17 cellular contexts compared by ENCODE assay signal in genomic region chr15:91664224-91664836, GRCh38.
A peak's percentile ranks its signal among the peaks of the same experiment; 100 is the strongest.
DNase-seq lines count a peak whose midpoint lies in the region; ATAC-seq and TF ChIP-seq lines count a peak whose summit lies in the region.
"Had no signal": no experiment of that assay in that cellular context is flagged by ENCODE, and none has a peak within 500 bp of the region (broad histone marks: within the 10 kb centered on the region; RNA-seq: fewer than 3 reads in every experiment).

No MANE protein-coding gene starts in this region.

- CTCF ChIA-PET in GM10248 (lab: Yijun Ruan, JAX), result no interaction called here
- CTCF ChIA-PET in PC-9 (lab: Charles Lee), result no interaction called here

- no peaks in the 10 kb centered on the region for H3K79me2 ChIP-seq in PC-9 (ENCODE audit: low read depth)

- H3K36me3 Mint-ChIP-seq in endothelial cell (ENCODE audit: low read depth, unreplicated experiment), result no peaks in the 10 kb centered on the region
- H3K36me3 Mint-ChIP-seq: CD4-positive, CD25-positive, alpha-beta regulatory T cell; CD8-positive, alpha-beta memory T cell; IgD-negative memory B cell had no signal

- 43% methylated on average over 3 of the region's 6 CpGs for WGBS in right lobe of liver (ENCODE audit: insufficient coverage, low coverage, low lambda C conversion rate, missing lambda C conversion rate)

- no peak overlapping the region for H3K27ac Mint-ChIP-seq in endothelial cell (ENCODE audit: unreplicated experiment)
- H3K27ac Mint-ChIP-seq: CD4-positive, CD25-positive, alpha-beta regulatory T cell; CD8-positive, alpha-beta memory T cell; GM23338; IgD-negative memory B cell had no signal

- no peaks in the 10 kb centered on the region for H3F3A ChIP-seq in PC-9 (ENCODE audit: insufficient read depth, low read depth)

- no peaks in the 10 kb centered on the region for H3K9me3 Mint-ChIP-seq in endothelial cell (ENCODE audit: unreplicated experiment)
- H3K9me3 Mint-ChIP-seq: CD8-positive, alpha-beta memory T cell; GM23338; IgD-negative memory B cell had no signal

- no peaks in the 10 kb centered on the region for H4K20me1 ChIP-seq in PC-9 (ENCODE audit: insufficient read depth)

- no TSS peak for BruUV-seq in PC-9 (replicated peaks; lab: Mats Ljungman, UMichigan)

- H3K27me3 Mint-ChIP-seq in endothelial cell (ENCODE audit: unreplicated experiment), result no peaks in the 10 kb centered on the region
- H3K27me3 Mint-ChIP-seq: IgD-negative memory B cell had no signal

- H2AFZ ChIP-seq in PC-9, result no peak overlapping the region

- H3K27ac ChIP-seq in cingulate gyrus (ENCODE audit: low read depth, low read length) (peak overlapping the region; percentile 23), right lobe of liver (peak overlapping the region; percentile 66 to 82 (median 70)), PC-9 (no peak overlapping the region)

- peak; percentile 89 to 95 (median 92) for ATAC-seq in right lobe of liver
- ATAC-seq: GM23338 had no signal

- H3K4me3 ChIP-seq in right lobe of liver, result peak overlapping the region in 2 of 3 donors; percentile 15 to 37
- no peak overlapping the region for H3K4me3 ChIP-seq in PC-9
- H3K4me3 ChIP-seq: GM23338 had no signal

- no peak overlapping the region for H3K4me3 Mint-ChIP-seq in endothelial cell (ENCODE audit: unreplicated experiment)
- H3K4me3 Mint-ChIP-seq: CD4-positive, CD25-positive, alpha-beta regulatory T cell; CD8-positive, alpha-beta memory T cell; GM23338; IgD-negative memory B cell had no signal

- H3K4me1 Mint-ChIP-seq in endothelial cell (ENCODE audit: unreplicated experiment), result no peaks in the 10 kb centered on the region
- H3K4me1 Mint-ChIP-seq: GM23338, IgD-negative memory B cell had no signal

- no peaks in the 10 kb centered on the region for H3K27me3 ChIP-seq in right lobe of liver
- H3K27me3 ChIP-seq in PC-9 (ENCODE audit: insufficient read depth, low read depth), result no peaks in the 10 kb centered on the region
- H3K27me3 ChIP-seq: BE2C had no signal

- DNase-seq in GM10248 (ENCODE audit: extremely low spot score), result peak; percentile 10
- DNase-seq in right lobe of liver, result peak in 1 of 3 donors; percentile 68
- peak; percentile 59 for DNase-seq in pons (ENCODE audit: low spot score)
- no peak for DNase-seq in cortex of kidney (lab: John Stamatoyannopoulos, UW)
- no peak for DNase-seq in endothelial cell (ENCODE audit: low spot score)
- no peak for DNase-seq in DMS79 (lab: John Stamatoyannopoulos, UW)
- no peak for DNase-seq in PC-9
- DNase-seq: BE2C; CD8-positive, alpha-beta memory T cell; COR-L47; DMS 273 treated with DMSO at 0.1 percent for 48 hours; DMS53; HCEC 1CT had no signal

- H3K4me1 ChIP-seq in right lobe of liver, result peaks cover 0 to 3% (median 0%) of the 10 kb centered on the region in 4 donors
- no peaks in the 10 kb centered on the region for H3K4me1 ChIP-seq in PC-9 (replicated peaks; ENCODE audit: insufficient read depth)
- H3K4me1 ChIP-seq: BE2C had no signal

- H3K36me3 ChIP-seq in right lobe of liver (no peaks in the 10 kb centered on the region), PC-9 (ENCODE audit: low read depth) (no peaks in the 10 kb centered on the region)
- H3K36me3 ChIP-seq: BE2C had no signal

- no peak for TF ChIP-seq CTCF in GM10248 (IDR thresholded peaks at IDR 0.05; ENCODE audit: control extremely low read depth, extremely low read depth, low read depth, missing control alignments)
- TF ChIP-seq CTCF in right lobe of liver (IDR thresholded peaks at IDR 0.05), result no peak
- TF ChIP-seq CTCF in endothelial cell (IDR thresholded peaks at IDR 0.05; ENCODE audit: unreplicated experiment), result no peak
- TF ChIP-seq CTCF in PC-9 (conservative IDR thresholded peaks at IDR 0.05), result no peak

- POLR2A ChIA-PET in GM10248 (lab: Yijun Ruan, JAX) (no interaction called here), PC-9 (lab: Charles Lee; ENCODE audit: unreplicated experiment) (interaction anchor here (0.7 kb wide), 1 partner anchor 248 kb away, joined by 9 read pairs; no protein-coding TSS in a partner anchor)

- no peaks in the 10 kb centered on the region for H3K9me2 ChIP-seq in PC-9 (ENCODE audit: insufficient read depth)

- no peak overlapping the region for H3K4me2 ChIP-seq in PC-9
- H3K4me2 ChIP-seq: GM23338 had no signal

- H3K9me3 ChIP-seq in right lobe of liver, result no peaks in the 10 kb centered on the region
- no peaks in the 10 kb centered on the region for H3K9me3 ChIP-seq in PC-9 (ENCODE audit: insufficient read depth, low read depth)
- H3K9me3 ChIP-seq: BE2C had no signal

- intact Hi-C loops in right lobe of liver (cut with DNase I), result no loop called here
- intact Hi-C loops in PC-9 (cut with micrococcal nuclease; ENCODE audit: unreplicated experiment), result no loop called here

- no peak for TF ChIP-seq POLR2A in right lobe of liver (IDR thresholded peaks at IDR 0.05)

Comparison
In these comparisons a context has a peak if more than half of its experiments do, and no peak if none do; other contexts are left out.
1. DNase-seq: peak in GM10248 (single experiment) and pons (single experiment); none in cortex of kidney (single experiment), endothelial cell (single experiment), DMS79 (single experiment) and PC-9 (0 of 2).